Comparison of ENCODE assay signal across 18 cellular contexts in genomic region chr3:126451511-126451910, GRCh38. TPM values are rescaled to one million over a fixed set of nuclear protein-coding genes. Genes with fewer than 3 reads are reported as not detected.
"Had no signal": no experiment of that assay in that cellular context is flagged by ENCODE, and none has a peak within 500 bp of the region (broad histone marks: within the 10 kb centered on the region; RNA-seq: fewer than 3 reads in every experiment).

No MANE protein-coding gene starts in this region.

- H3K9me3 ChIP-seq: psoas muscle, SJCRH30, tibial nerve had no signal

- H3K27me3 ChIP-seq: foreskin keratinocyte, SJCRH30, tibial nerve had no signal

- ATAC-seq: activated CD8-positive, alpha-beta T cell treated with anti-CD3 and anti-CD28 coated beads, Interleukin-2, amount 10 ng/mL, durations not matched to agents 7 days and 5 days; foreskin keratinocyte; left colon; naive thymus-derived CD8-positive, alpha-beta T cell; stimulated activated memory B cell treated with anti-CD40 and anti-IgM and Interleukin-4, amounts not matched to agents 10 μg/mL and 1 μg/mL and 100 μg/mL, for 72 hours; T-helper 17 cell had no signal

- DNase-seq: activated CD4-positive, alpha-beta T cell treated with anti-CD3 and anti-CD28 coated beads for 4 hours; activated CD8-positive, alpha-beta memory T cell treated with anti-CD3 and anti-CD28 coated beads, Interleukin-2, amount 50 U/mL, for 4 hours; activated CD8-positive, alpha-beta T cell treated with anti-CD3 and anti-CD28 coated beads, Interleukin-2, amount 10 ng/mL, durations not matched to agents 7 days and 5 days; activated naive CD8-positive, alpha-beta T cell treated with anti-CD3 and anti-CD28 coated beads for 36 hours; effector memory CD4-positive, alpha-beta T cell; foreskin keratinocyte; left colon; mammary epithelial cell; SJCRH30; stimulated activated CD4-positive, alpha-beta T cell treated with anti-CD3 and anti-CD28 coated beads, Interleukin-12 subunit alpha, Interleukin-12 subunit beta, amount 100 ng/mL, for 4 hours; T-helper 17 cell; WERI-Rb-1 had no signal

- H3K27ac ChIP-seq: foreskin keratinocyte, SJCRH30, tibial nerve, WERI-Rb-1 had no signal

- H3K4me3 ChIP-seq: psoas muscle, SJCRH30, tibial nerve had no signal

- H3K4me1 ChIP-seq: foreskin keratinocyte, SJCRH30, tibial nerve had no signal

RNA-seq across cellular contexts. Expression of gene CFAP100, which starts 56.8 kb away (rescaled TPM):
- total RNA-seq: activated CD8-positive, alpha-beta T cell treated with anti-CD3 and anti-CD28 coated beads, Interleukin-2, amount 10 ng/mL, durations not matched to agents 7 days and 5 days; activated naive CD8-positive, alpha-beta T cell treated with anti-CD3 and anti-CD28 coated beads for 36 hours; foreskin keratinocyte; left colon; mammary epithelial cell; naive thymus-derived CD8-positive, alpha-beta T cell; omental fat pad; psoas muscle; SJCRH30; subcutaneous adipose tissue; T-helper 17 cell had no signal
- polyA plus RNA-seq: foreskin keratinocyte; mammary epithelial cell; naive thymus-derived CD8-positive, alpha-beta T cell; psoas muscle had no signal
